23 cellular contexts compared by ENCODE assay signal in genomic region chr18:32244863-32245262, GRCh38. TPM values are rescaled to one million over a fixed set of nuclear protein-coding genes. Genes with fewer than 3 reads are reported as not detected.
DNase-seq lines count a peak whose midpoint lies in the region; ATAC-seq and TF ChIP-seq lines count a peak whose summit lies in the region.
"Had no signal": no experiment of that assay in that cellular context is flagged by ENCODE, and none has a peak within 500 bp of the region (broad histone marks: within the 10 kb centered on the region; RNA-seq: fewer than 3 reads in every experiment).

No MANE protein-coding gene starts in this region.

- no peak for TF ChIP-seq POLR2A in adrenal gland (IDR thresholded peaks at IDR 0.05)

- H3K4me1 Mint-ChIP-seq in activated CD4-positive, alpha-beta T cell treated with anti-CD3 and anti-CD28 coated beads, Interleukin-2, amount 10 ng/mL, durations not matched to agents 24 days and 14 days = no peaks in the 10 kb centered on the region
- no peaks in the 10 kb centered on the region for H3K4me1 Mint-ChIP-seq in activated CD8-positive, alpha-beta memory T cell treated with anti-CD3 and anti-CD28 coated beads, Interleukin-2, amount 10 ng/mL, durations not matched to agents 7 days and 5 days
- H3K4me1 Mint-ChIP-seq: CD4-positive, alpha-beta memory T cell had no signal

- H3K79me2 ChIP-seq in SK-N-SH (ENCODE audit: insufficient read depth) (no peaks in the 10 kb centered on the region), parathyroid adenoma (no peaks in the 10 kb centered on the region)

- no peaks in the 10 kb centered on the region for H4K20me1 ChIP-seq in SK-N-SH (ENCODE audit: insufficient read depth)

- H3K4me3 Mint-ChIP-seq in activated CD4-positive, alpha-beta T cell treated with anti-CD3 and anti-CD28 coated beads, Interleukin-2, amount 10 ng/mL, durations not matched to agents 24 days and 14 days = no peak overlapping the region
- H3K4me3 Mint-ChIP-seq in activated CD8-positive, alpha-beta memory T cell treated with anti-CD3 and anti-CD28 coated beads, Interleukin-2, amount 10 ng/mL, durations not matched to agents 7 days and 5 days = no peak overlapping the region
- H3K4me3 Mint-ChIP-seq: CD4-positive, alpha-beta memory T cell; GM23338; H9 had no signal

- POLR2A ChIA-PET in SK-N-SH (lab: Yijun Ruan, JAX) = no interaction called here

- H3K9ac ChIP-seq in SK-N-SH (no peak overlapping the region), parathyroid adenoma (no peak overlapping the region)

- H3K9me3 Mint-ChIP-seq in activated CD4-positive, alpha-beta T cell treated with anti-CD3 and anti-CD28 coated beads, Interleukin-2, amount 10 ng/mL, durations not matched to agents 24 days and 14 days = no peaks in the 10 kb centered on the region
- no peaks in the 10 kb centered on the region for H3K9me3 Mint-ChIP-seq in activated CD8-positive, alpha-beta memory T cell treated with anti-CD3 and anti-CD28 coated beads, Interleukin-2, amount 10 ng/mL, durations not matched to agents 7 days and 5 days (ENCODE audit: low read depth)
- H3K9me3 Mint-ChIP-seq: CD4-positive, alpha-beta memory T cell; GM23338; H9 had no signal

- ATAC-seq in activated CD8-positive, alpha-beta memory T cell treated with anti-CD3 and anti-CD28 coated beads, Interleukin-2, amount 10 ng/mL, durations not matched to agents 7 days and 5 days = no peak
- ATAC-seq: A549, GM23338, HCT116 had no signal

- H3K4me2 ChIP-seq in SK-N-SH (no peak overlapping the region), parathyroid adenoma (ENCODE audit: low read length) (peak overlapping the region; percentile 31)
- H3K4me2 ChIP-seq: A549, GM23338 had no signal

- no peaks in the 10 kb centered on the region for H3K36me3 Mint-ChIP-seq in activated CD4-positive, alpha-beta T cell treated with anti-CD3 and anti-CD28 coated beads, Interleukin-2, amount 10 ng/mL, durations not matched to agents 24 days and 14 days (ENCODE audit: low read depth)
- H3K36me3 Mint-ChIP-seq in activated CD8-positive, alpha-beta memory T cell treated with anti-CD3 and anti-CD28 coated beads, Interleukin-2, amount 10 ng/mL, durations not matched to agents 7 days and 5 days = no peaks in the 10 kb centered on the region
- H3K36me3 Mint-ChIP-seq: CD4-positive, alpha-beta memory T cell had no signal

- H3K36me3 ChIP-seq in SK-N-SH (replicated peaks in 1 of 2; ENCODE audit: control insufficient read depth in 1 of 2, insufficient read depth in 2 of 2, low read length in 1 of 2) (no peaks in the 10 kb centered on the region), parathyroid adenoma (ENCODE audit: control insufficient read depth, insufficient read depth, low read length) (no peaks in the 10 kb centered on the region), adrenal gland (replicated peaks in 1 of 2) (no peaks in the 10 kb centered on the region)

- H3K4me1 ChIP-seq in SK-N-SH (ENCODE audit: control insufficient read depth in 1 of 2, insufficient read depth in 2 of 2, low read depth in 1 of 2, low read length in 1 of 2) (peaks cover 0 to 3% of the 10 kb centered on the region in 2 experiments; a peak in 2 of 4 replicates), parathyroid adenoma (no peaks in the 10 kb centered on the region), adrenal gland (replicated peaks in 1 of 2) (no peaks in the 10 kb centered on the region)
- H3K4me1 ChIP-seq: A549 had no signal

- H3F3A ChIP-seq in SK-N-SH (replicated peaks; ENCODE audit: insufficient read depth) = no peaks in the 10 kb centered on the region

- H3K4me3 ChIP-seq in SK-N-SH (ENCODE audit: low read depth in 2 of 2, low read length in 1 of 2) = no peak overlapping the region
- H3K4me3 ChIP-seq in parathyroid adenoma (ENCODE audit: low read depth, low read length) = no peak overlapping the region
- H3K4me3 ChIP-seq in adrenal gland = no peak overlapping the region
- H3K4me3 ChIP-seq: A549, GM23338 had no signal

- intact Hi-C loops in activated CD4-positive, alpha-beta T cell treated with anti-CD3 and anti-CD28 coated beads, Interleukin-2, amount 10 ng/mL, durations not matched to agents 24 days and 14 days (cut with micrococcal nuclease) = no loop called here
- intact Hi-C loops in adrenal gland (cut with DNase I) = no loop called here

- TF ChIP-seq RAD21 in SK-N-SH (IDR thresholded peaks at IDR 0.05; ENCODE audit: low read length) = no peak

- no peak overlapping the region for H2AFZ ChIP-seq in SK-N-SH (ENCODE audit: low read depth)
- H2AFZ ChIP-seq in parathyroid adenoma = no peak overlapping the region
- H2AFZ ChIP-seq: GM23338 had no signal

- CTCF ChIA-PET in SK-N-SH (lab: Yijun Ruan, JAX) = no interaction called here
- CTCF ChIA-PET in activated CD8-positive, alpha-beta memory T cell treated with anti-CD3 and anti-CD28 coated beads, Interleukin-2, amount 10 ng/mL, durations not matched to agents 7 days and 5 days (lab: Charles Lee) = no interaction called here

- peak in 1 of 2 experiments; percentile 71; a peak in 2 of 4 replicates for TF ChIP-seq EP300 in SK-N-SH (IDR thresholded peaks at IDR 0.05; ENCODE audit: borderline replicate concordance in 1 of 2, low read depth in 1 of 2, low read length in 1 of 2)

- H3K27ac ChIP-seq in SK-N-SH (ENCODE audit: low read depth in 2 of 2, low read length in 1 of 2) (no peak overlapping the region), parathyroid adenoma (no peak overlapping the region), adrenal gland (no peak overlapping the region)
- H3K27ac ChIP-seq: A549 had no signal

- WGBS in SK-N-SH (ENCODE audit: low lambda C conversion rate) = 7% methylated on average over 5 of the region's 5 CpGs
- WGBS in adrenal gland, 4 donors = 68 to 75% (median 70%) methylated on average over 5 of the region's 5 CpGs

- peaks cover 22% of the 10 kb centered on the region for H3K27me3 Mint-ChIP-seq in activated CD4-positive, alpha-beta T cell treated with anti-CD3 and anti-CD28 coated beads, Interleukin-2, amount 10 ng/mL, durations not matched to agents 24 days and 14 days
- peaks cover 25% of the 10 kb centered on the region for H3K27me3 Mint-ChIP-seq in activated CD8-positive, alpha-beta memory T cell treated with anti-CD3 and anti-CD28 coated beads, Interleukin-2, amount 10 ng/mL, durations not matched to agents 7 days and 5 days

- H3K27ac Mint-ChIP-seq in activated CD4-positive, alpha-beta T cell treated with anti-CD3 and anti-CD28 coated beads, Interleukin-2, amount 10 ng/mL, durations not matched to agents 24 days and 14 days = no peak overlapping the region
- no peak overlapping the region for H3K27ac Mint-ChIP-seq in activated CD8-positive, alpha-beta memory T cell treated with anti-CD3 and anti-CD28 coated beads, Interleukin-2, amount 10 ng/mL, durations not matched to agents 7 days and 5 days
- H3K27ac Mint-ChIP-seq: CD4-positive, alpha-beta memory T cell; GM23338; H9 had no signal

- TF ChIP-seq CTCF in SK-N-SH (IDR thresholded peaks at IDR 0.05) = no peak
- TF ChIP-seq CTCF in parathyroid adenoma (IDR thresholded peaks at IDR 0.05) = no peak
- no peak for TF ChIP-seq CTCF in adrenal gland (IDR thresholded peaks at IDR 0.05)

- DNase-seq in activated CD4-positive, alpha-beta T cell treated with anti-CD3 and anti-CD28 coated beads, Interleukin-2, amount 10 ng/mL, durations not matched to agents 24 days and 14 days = peak; percentile 7
- no peak for DNase-seq in activated CD4-positive, alpha-beta T cell treated with anti-CD3 and anti-CD28 coated beads, Interleukin-2, amount 50 U/mL, for 48 hours
- peak; percentile 43 to 61 for DNase-seq in NCI-H526 (lab: John Stamatoyannopoulos, UW)
- DNase-seq in SK-N-SH = peak; percentile 63
- no peak for DNase-seq in activated CD8-positive, alpha-beta memory T cell treated with anti-CD3 and anti-CD28 coated beads, Interleukin-2, amount 10 ng/mL, durations not matched to agents 7 days and 5 days
- DNase-seq in adrenal gland = no peak
- no peak for DNase-seq in HUDEP-2 (lab: John Stamatoyannopoulos, UW; ENCODE audit: unreplicated experiment in 76 of 76)
- DNase-seq: 8988T; ACHN; C1 segment of cervical spinal cord; Calu3; CD4-positive, alpha-beta memory T cell; COR-L47; DMS79; EL; GF-D8; H9 had no signal

- no peaks in the 10 kb centered on the region; the same call in 1 of the 2 replicates for H3K9me2 ChIP-seq in SK-N-SH

- no peaks in the 10 kb centered on the region for H3K9me3 ChIP-seq in SK-N-SH
- no peaks in the 10 kb centered on the region for H3K9me3 ChIP-seq in parathyroid adenoma (ENCODE audit: control insufficient read depth, low read length)
- no peaks in the 10 kb centered on the region for H3K9me3 ChIP-seq in adrenal gland (replicated peaks in 1 of 3)
- H3K9me3 ChIP-seq: A549 had no signal

- H3K27me3 ChIP-seq in SK-N-SH (ENCODE audit: insufficient read depth) (peaks cover 3% of the 10 kb centered on the region; the same call in 1 of the 2 replicates), parathyroid adenoma (ENCODE audit: control insufficient read depth, insufficient read depth, low read length) (no peaks in the 10 kb centered on the region), adrenal gland (no peaks in the 10 kb centered on the region)

TF ChIP-seq in SK-N-SH, 30 proteins besides CTCF, POLR2A, EP300 and RAD21 (continues in another document):
- TF ChIP-seq FOXJ3 (CRISPR knock-in tag; IDR thresholded peaks at IDR 0.05) = peak; percentile 60; the same call in 1 of the 2 replicates
- TF ChIP-seq ZBTB33 (IDR thresholded peaks at IDR 0.05; ENCODE audit: borderline replicate concordance, low read depth) = no peak
- TF ChIP-seq YY1 (IDR thresholded peaks at IDR 0.05; ENCODE audit: low read depth) = no peak
- TF ChIP-seq RCOR1 (IDR thresholded peaks at IDR 0.05; ENCODE audit: low read length) = peak; percentile 88

RNA-seq across cellular contexts. Expression of gene MEP1B, which starts 55.0 kb away (rescaled TPM):
- total RNA-seq in activated CD4-positive, alpha-beta T cell treated with anti-CD3 and anti-CD28 coated beads, Interleukin-2, amount 10 ng/mL, durations not matched to agents 24 days and 14 days = not detected in 2 replicates
- polyA plus RNA-seq in SK-N-SH (2012; rRNA removed) (not detected in 2 replicates), adrenal gland (not detected)
- 0.01 TPM in 2 replicates for polyA plus RNA-seq in SK-N-SH (2012; cell fraction: cytosol; rRNA removed)
- 0.06 TPM in 1 of 2 replicates, not detected in the other for polyA plus RNA-seq in SK-N-SH (2012; cell fraction: nucleus; rRNA removed)
- total RNA-seq in activated CD8-positive, alpha-beta memory T cell treated with anti-CD3 and anti-CD28 coated beads, Interleukin-2, amount 10 ng/mL, durations not matched to agents 7 days and 5 days = under 1 TPM in 1 of 2 experiments, not detected in 1; 0.20 TPM
- not detected for total RNA-seq in adrenal gland
- total RNA-seq: Calu3; CD4-positive, alpha-beta memory T cell; GM23338; H4; H9 had no signal
- polyA plus RNA-seq: BJ; CD4-positive, alpha-beta memory T cell; GM23338 had no signal

Comparison
In these comparisons a context has a peak if more than half of its experiments do, and no peak if none do; other contexts are left out.
1. DNase-seq: peak in activated CD4-positive, alpha-beta T cell treated with anti-CD3 and anti-CD28 coated beads, Interleukin-2, amount 10 ng/mL, durations not matched to agents 24 days and 14 days (single experiment), NCI-H526 (2 of 2) and SK-N-SH (single experiment); none in activated CD4-positive, alpha-beta T cell treated with anti-CD3 and anti-CD28 coated beads, Interleukin-2, amount 50 U/mL, for 48 hours (0 of 2), activated CD8-positive, alpha-beta memory T cell treated with anti-CD3 and anti-CD28 coated beads, Interleukin-2, amount 10 ng/mL, durations not matched to agents 7 days and 5 days (single experiment), adrenal gland (0 of 7) and HUDEP-2 (0 of 76).